In the genomic region with DNA sequence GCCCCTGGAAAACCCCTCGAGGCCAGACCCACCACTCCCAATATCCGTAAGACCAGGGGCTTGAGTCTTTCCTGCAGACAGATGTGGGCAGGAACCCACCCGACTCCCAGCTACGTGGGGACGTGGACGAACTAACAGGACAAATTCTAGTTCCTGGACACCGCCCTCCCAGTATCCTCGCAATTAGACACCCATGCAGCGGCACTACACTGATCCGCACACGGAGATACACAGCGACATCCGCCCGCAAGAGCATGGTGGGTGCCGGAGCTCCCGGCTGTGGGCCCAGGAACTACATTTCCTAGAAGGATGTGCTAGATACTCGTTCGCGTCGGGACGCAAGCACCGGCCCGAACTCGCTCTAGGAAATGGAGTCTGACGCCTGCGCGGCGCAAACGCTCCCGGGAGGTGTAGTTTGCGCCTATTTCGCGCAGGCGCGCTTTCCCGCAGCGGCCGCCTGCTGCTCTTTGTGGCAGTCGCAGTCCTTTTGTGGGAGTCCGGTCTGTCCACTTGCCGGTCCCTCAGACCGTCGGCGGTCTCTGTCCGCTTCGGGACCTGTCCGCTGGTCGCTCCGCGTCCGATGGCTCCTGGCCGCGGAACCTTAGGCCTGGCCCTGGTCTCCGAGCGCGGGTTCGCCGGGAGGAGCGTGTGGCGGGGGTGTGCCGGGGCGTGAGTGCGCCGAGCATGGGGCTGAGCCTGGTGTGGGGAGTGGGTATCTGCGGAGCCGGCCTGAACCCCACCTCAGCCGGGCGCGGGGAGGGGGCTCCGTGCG, we compare ENCODE assay signal across 8 cellular contexts. TPM values are rescaled to one million over a fixed set of nuclear protein-coding genes. Genes with fewer than 3 reads are reported as not detected.
DNase-seq lines count a peak whose midpoint lies in the region; ATAC-seq, FAIRE-seq and TF ChIP-seq lines count a peak whose summit lies in the region.

ZNF74 (plus strand) TSS at position 447 of the 772 bp plus-strand sequence. CDS start 478 bp downstream, outside the sequence.

- H3K9me3 Mint-ChIP-seq in neural progenitor cell, result no peaks in the 10 kb centered on the region

- H3K27ac Mint-ChIP-seq in neural progenitor cell, result peak within 1 kb of the TSS; percentile 97

- H3F3A ChIP-seq in neural progenitor cell (ENCODE audit: low read depth), result no peaks in the 10 kb centered on the region

- H3K27me3 ChIP-seq in neural progenitor cell (peaks cover 7% of the 10 kb centered on the region), stomach (no peaks in the 10 kb centered on the region)

- TF ChIP-seq EP300 in stomach (IDR thresholded peaks at IDR 0.05), result no peak

- DNase-seq in D341Med (ENCODE audit: low spot score), result peak; percentile 92
- peak; percentile 88 for DNase-seq in M059J (ENCODE audit: low read depth)
- DNase-seq in SK-MEL-5 (ENCODE audit: low read depth, low spot score), result peak; percentile 90
- DNase-seq in activated naive CD4-positive, alpha-beta T cell treated with Interleukin-2 at 50 U/mL for 16 hours, result peak; percentile 84
- peak; percentile 86 to 87 for DNase-seq in frontal cortex (ENCODE audit: low spot score in 2 of 2)
- peak; percentile 97 for DNase-seq in neural progenitor cell (ENCODE audit: low spot score)
- peak; percentile 90 for DNase-seq in stomach

- peak within 1 kb of the TSS; percentile 93 for H3K4me3 Mint-ChIP-seq in neural progenitor cell

- TF ChIP-seq CTCF in neural progenitor cell (IDR thresholded peaks at IDR 0.05) (no peak), stomach (IDR thresholded peaks at IDR 0.05) (no peak)

- no peak for FAIRE-seq in frontal cortex (lab: Jason Lieb, UNC)

- peaks cover 40% of the 10 kb centered on the region for H4K20me1 ChIP-seq in neural progenitor cell (ENCODE audit: low read depth)

- H3K4me1 Mint-ChIP-seq in neural progenitor cell, result peaks cover 28% of the 10 kb centered on the region

- intact Hi-C loops in stomach (cut with DNase I; ENCODE audit: low total_unique reads), result no loop called here

- H3K36me3 Mint-ChIP-seq in neural progenitor cell, result peaks cover 13% of the 10 kb centered on the region

- peak within 1 kb of the TSS; percentile 78 for H3K4me2 ChIP-seq in neural progenitor cell

- ATAC-seq in GM21717 (IDR thresholded peaks at IDR 0.05; ENCODE audit: unreplicated experiment), result peak; percentile 61

- H3K36me3 ChIP-seq in neural progenitor cell (no peaks in the 10 kb centered on the region), stomach (no peaks in the 10 kb centered on the region)

- peaks cover 43% of the 10 kb centered on the region for H3K79me2 ChIP-seq in neural progenitor cell (ENCODE audit: low read depth)

- H3K9ac ChIP-seq in neural progenitor cell, result peak within 1 kb of the TSS; percentile 54

- H3K9me3 ChIP-seq in neural progenitor cell (ENCODE audit: low read depth) (no peaks in the 10 kb centered on the region), stomach (no peaks in the 10 kb centered on the region)

- peak in 1 of 4 donors; percentile 3 for TF ChIP-seq POLR2A in stomach (IDR thresholded peaks at IDR 0.05)

- 1 to 3% (median 1%) methylated on average over 39 to 71 of the region's 71 CpGs for WGBS in stomach, 5 donors

- H3K27ac ChIP-seq in neural progenitor cell (no peak within 1 kb of the TSS), stomach (peak within 1 kb of the TSS; percentile 78 to 83 (median 79))

- in situ Hi-C loops in SK-MEL-5 (cut with HindIII; ENCODE audit: low pct_unique_long_range_greater_than_20kb, low sequenced_read_pairs), result no loop called here

- peak within 1 kb of the TSS; percentile 91 for H2AFZ ChIP-seq in neural progenitor cell (replicated peaks)

- H3K4me1 ChIP-seq in neural progenitor cell, result peaks cover 11% of the 10 kb centered on the region
- H3K4me1 ChIP-seq in stomach, result peaks cover 14 to 33% (median 26%) of the 10 kb centered on the region in 4 donors

- H3K27me3 Mint-ChIP-seq in neural progenitor cell (ENCODE audit: insufficient read depth, low read depth), result peaks cover 6% of the 10 kb centered on the region

- H3K4me3 ChIP-seq in neural progenitor cell (peak within 1 kb of the TSS; percentile 75), stomach (peak within 1 kb of the TSS; percentile 72 to 91 (median 83))

RNA-seq across cellular contexts. Expression of gene ZNF74, which starts in this region (rescaled TPM):
- total RNA-seq in M059J (2014; rRNA removed; shearing (Covaris generic)), result 4.6 and 8.3 TPM in 2 replicates
- 19.0 and 19.5 TPM in 2 replicates for total RNA-seq in SK-MEL-5 (2014; rRNA removed; shearing (Covaris generic))
- polyA plus RNA-seq in SK-MEL-5 (2015; cell fraction: cytosol; rRNA removed), result 19.5 and 30.7 TPM in 2 replicates
- polyA plus RNA-seq in SK-MEL-5 (2015; cell fraction: nucleus; rRNA removed), result 20.9 and 44.3 TPM in 2 replicates
- total RNA-seq in frontal cortex (39.9 TPM), neural progenitor cell (ENCODE audit: low replicate concordance) (19.4 and 54.0 TPM in 2 replicates), stomach (10 to 100 TPM in 4 of 5 donors, 1 to 10 TPM in 1; 5.9 to 29.9 (median 13.2) TPM)
- 1 to 10 TPM; 3.1 to 5.5 (median 4.1) TPM for polyA plus RNA-seq in stomach
